Comparison of ENCODE assay signal across 11 cellular contexts in the genomic region with DNA sequence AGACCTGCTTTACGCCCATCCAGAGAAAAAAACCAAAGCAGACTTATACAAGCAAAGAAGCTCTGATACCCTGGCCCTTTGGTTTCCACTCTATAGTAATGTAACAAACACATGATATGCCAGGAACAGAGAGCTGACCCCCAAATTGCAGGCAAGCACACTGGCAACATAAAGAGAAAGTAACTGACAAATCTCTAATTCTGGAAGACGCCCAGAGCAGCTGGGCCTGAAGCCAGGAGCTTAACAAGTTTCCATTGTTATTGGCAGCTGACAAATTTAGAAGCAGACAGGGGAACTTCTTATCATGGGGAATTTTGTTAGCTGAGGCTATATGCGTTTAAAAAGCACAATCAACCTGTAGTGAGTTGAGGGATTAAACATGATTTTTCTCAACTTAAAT.
DNase-seq lines count a peak whose midpoint lies in the region; TF ChIP-seq lines count a peak whose summit lies in the region.
"Had no signal": no experiment of that assay in that cellular context is flagged by ENCODE, and none has a peak within 500 bp of the region (broad histone marks: within the 10 kb centered on the region; RNA-seq: fewer than 3 reads in every experiment).

No MANE protein-coding gene starts in this region.

- H3K4me1 ChIP-seq in tibial nerve: peaks cover 0 to 84% (median 38%) of the 10 kb centered on the region in 4 donors
- H3K4me1 ChIP-seq: A549 had no signal

- peak; percentile 16 for DNase-seq in NCI-H1436 (lab: John Stamatoyannopoulos, UW)
- DNase-seq in NCI-H1436 treated with DMSO at 0.1 percent for 48 hours (lab: John Stamatoyannopoulos, UW): no peak
- DNase-seq in kidney tubule cell (ENCODE audit: low spot score): peak; percentile 7
- DNase-seq in tibial nerve (ENCODE audit: low spot score in 2 of 2): peak; percentile 77 to 78
- DNase-seq in T-helper 1 cell: no peak
- DNase-seq in activated CD4-positive, alpha-beta T cell treated with anti-CD3 and anti-CD28 coated beads, Interleukin-2, amount 50 U/mL, for 4 hours: no peak
- DNase-seq in NCI-H187 (lab: John Stamatoyannopoulos, UW): no peak
- DNase-seq: T1000 had no signal

- H3K27me3 ChIP-seq in tibial nerve: no peaks in the 10 kb centered on the region
- H3K27me3 ChIP-seq: hepatocyte had no signal

- H3K36me3 ChIP-seq in tibial nerve: no peaks in the 10 kb centered on the region

- WGBS in tibial nerve, 2 donors: 5 to 9% methylated on average over 3 of the region's 3 CpGs

- no peaks in the 10 kb centered on the region for H3K9me3 ChIP-seq in tibial nerve
- H3K9me3 ChIP-seq: A549 had no signal

- H3K4me1 Mint-ChIP-seq in brain: peaks cover 60% of the 10 kb centered on the region

- peak overlapping the region; percentile 39 to 90 (median 70) for H3K27ac ChIP-seq in tibial nerve
- H3K27ac ChIP-seq: A549 had no signal

- H3K4me3 ChIP-seq in tibial nerve: peak overlapping the region in 1 of 4 donors; percentile 10
- H3K4me3 ChIP-seq: A549, hepatocyte had no signal

- H3K36me3 Mint-ChIP-seq in brain: no peaks in the 10 kb centered on the region

- peak in 1 of 2 donors; percentile 70 for TF ChIP-seq EP300 in tibial nerve (IDR thresholded peaks at IDR 0.05)

- TF ChIP-seq CTCF in brain (conservative IDR thresholded peaks at IDR 0.05) (no peak), tibial nerve (IDR thresholded peaks at IDR 0.05) (no peak)

- H3K27ac Mint-ChIP-seq in brain: peak overlapping the region; percentile 44 to 94 (median 84)

- H3K27me3 Mint-ChIP-seq in brain: peaks cover 3% of the 10 kb centered on the region

- TF ChIP-seq POLR2A in tibial nerve (IDR thresholded peaks at IDR 0.05): no peak

- peak overlapping the region in 3 of 5 experiments; percentile 5 to 38 (median 29) for H3K4me3 Mint-ChIP-seq in brain

- H3K9me3 Mint-ChIP-seq in brain: peaks cover 0 to 6% (median 3%) of the 10 kb centered on the region in 5 experiments

Comparison
In these comparisons a context has a peak if more than half of its experiments do, and no peak if none do; other contexts are left out.
1. DNase-seq: peak in NCI-H1436 (single experiment), kidney tubule cell (single experiment) and tibial nerve (2 of 2); none in NCI-H1436 treated with DMSO at 0.1 percent for 48 hours (single experiment), T-helper 1 cell (0 of 5), activated CD4-positive, alpha-beta T cell treated with anti-CD3 and anti-CD28 coated beads, Interleukin-2, amount 50 U/mL, for 4 hours (0 of 2) and NCI-H187 (0 of 2).